Comparison of ENCODE assay signal across 25 cellular contexts in the genomic region with DNA sequence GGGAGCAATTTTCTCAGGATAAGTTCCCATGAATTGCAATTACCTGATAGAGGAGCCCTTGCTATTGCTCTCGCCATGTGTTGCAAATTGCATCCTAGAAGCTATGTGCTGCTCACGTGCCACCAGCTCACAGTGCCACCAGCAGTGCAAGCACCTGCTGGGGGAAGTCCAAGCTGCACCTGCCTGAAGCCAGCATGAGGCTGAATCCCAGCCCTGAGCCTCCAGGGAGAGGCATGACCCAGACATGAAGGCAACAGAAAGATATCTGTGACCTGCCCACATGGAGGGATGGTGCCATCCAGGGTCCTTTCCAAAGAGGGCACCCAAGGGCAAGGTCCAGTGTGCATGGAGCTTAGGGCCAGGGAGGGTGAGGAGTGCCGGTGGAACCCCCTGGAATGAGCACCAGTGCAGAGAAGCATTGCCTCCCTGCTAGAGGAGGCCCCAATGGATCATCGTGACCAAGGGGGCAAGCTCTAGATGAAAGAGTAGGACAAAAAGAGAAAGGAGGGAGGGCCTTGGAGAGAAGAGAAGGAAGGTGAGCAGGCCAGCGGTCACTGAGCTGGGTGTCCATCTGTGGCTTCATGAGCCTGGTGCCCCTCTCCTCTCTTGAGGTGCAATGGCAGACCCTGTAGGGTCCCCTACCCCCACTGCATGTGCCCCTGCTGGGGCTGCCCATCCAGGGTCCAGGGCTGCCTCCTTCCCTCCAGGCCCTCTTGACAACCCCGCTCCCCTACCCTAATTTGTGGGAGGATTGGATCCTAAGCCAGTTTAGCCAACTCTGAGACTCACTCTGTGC.
DNase-seq lines count a peak whose midpoint lies in the region; FAIRE-seq and TF ChIP-seq lines count a peak whose summit lies in the region.
"Had no signal": no experiment of that assay in that cellular context is flagged by ENCODE, and none has a peak within 500 bp of the region (broad histone marks: within the 10 kb centered on the region; RNA-seq: fewer than 3 reads in every experiment).

No MANE protein-coding gene starts in this region.

- no peak overlapping the region for H4K91ac ChIP-seq in H9 (ENCODE audit: insufficient read length, low read depth, low read length)

- no peaks in the 10 kb centered on the region for H3K36me3 ChIP-seq in bronchial epithelial cell (ENCODE audit: control insufficient read depth, insufficient read depth, low read length)
- H3K36me3 ChIP-seq: ascending aorta, MG63, transverse colon had no signal

- no peak overlapping the region for H4K5ac ChIP-seq in H9 (ENCODE audit: insufficient read length, low read depth, low read length)

- peaks cover 6% of the 10 kb centered on the region for H3K27me3 Mint-ChIP-seq in H9 (ENCODE audit: low read depth)
- H3K27me3 Mint-ChIP-seq: activated naive CD8-positive, alpha-beta T cell treated with anti-CD3 and anti-CD28 coated beads for 36 hours had no signal

- peaks cover 3% of the 10 kb centered on the region for H4K20me1 ChIP-seq in H9 (ENCODE audit: control insufficient read depth, insufficient read depth, insufficient read length)

- no peak overlapping the region for H3T11ph ChIP-seq in H9 (ENCODE audit: low read length)

- H3K23ac ChIP-seq in H9 (ENCODE audit: insufficient read length, low read depth, low read length) = no peak overlapping the region

- DNase-seq in H9 = peak; percentile 18
- peak; percentile 89 for DNase-seq in NCI-H69 (lab: John Stamatoyannopoulos, UW)
- DNase-seq in bronchial epithelial cell (ENCODE audit: low read depth) = no peak
- DNase-seq in GF-D8 (lab: John Stamatoyannopoulos, UW) = no peak
- no peak for DNase-seq in DMS 273 (lab: John Stamatoyannopoulos, UW; ENCODE audit: unreplicated experiment)
- DNase-seq in stimulated activated CD4-positive, alpha-beta T cell treated with anti-CD3 and anti-CD28 coated beads, Interleukin-12 subunit alpha, Interleukin-12 subunit beta, amount 100 ng/mL, for 4 hours = no peak
- DNase-seq: activated CD4-positive, alpha-beta T cell treated with anti-CD3 and anti-CD28 coated beads, Interleukin-2, amount 50 U/mL, for 4 hours; activated naive CD8-positive, alpha-beta T cell treated with anti-CD3 and anti-CD28 coated beads for 36 hours; CD8-positive, alpha-beta T cell; DMS79; glutamatergic neuron; KBM-7; kidney; MG63; NCI-H226; transverse colon had no signal

- peaks cover 12 to 15% of the 10 kb centered on the region in 2 experiments for H3K4me1 Mint-ChIP-seq in H9
- H3K4me1 Mint-ChIP-seq: central memory CD8-positive, alpha-beta T cell had no signal

- peak; percentile 58 for FAIRE-seq in bronchial epithelial cell (lab: Jason Lieb, UNC)
- FAIRE-seq: HTR-8/SVneo, kidney, RCC 7860 had no signal

- no peaks in the 10 kb centered on the region for H3K79me1 ChIP-seq in H9 (ENCODE audit: insufficient read depth, low read depth, low read length, poor library complexity, severe bottlenecking)

- H3K4ac ChIP-seq in H9 (ENCODE audit: low read depth, low read length) = no peak overlapping the region

- TF ChIP-seq CTCF in C4-2B (conservative IDR thresholded peaks at IDR 0.05) (no peak), H9 (conservative IDR thresholded peaks at IDR 0.05) (no peak), bronchial epithelial cell (IDR thresholded peaks at IDR 0.05; ENCODE audit: insufficient read depth, low read length, severe bottlenecking) (no peak)

- H3K27me3 ChIP-seq in H9 (ENCODE audit: insufficient read depth, low read length) = no peaks in the 10 kb centered on the region
- no peaks in the 10 kb centered on the region for H3K27me3 ChIP-seq in bronchial epithelial cell (ENCODE audit: control insufficient read depth, insufficient read depth, low read length)
- H3K27me3 ChIP-seq: ascending aorta, MG63 had no signal

- no peak overlapping the region for H3K56ac ChIP-seq in H9 (ENCODE audit: insufficient read length, low read depth, low read length)

- H3K4me2 ChIP-seq in H9 (ENCODE audit: insufficient read depth, insufficient read length, low read length) = no peak overlapping the region
- H3K4me2 ChIP-seq: GM23338 had no signal

- H3K9me3 ChIP-seq in H9 (ENCODE audit: control insufficient read depth, low read depth, low read length) = no peaks in the 10 kb centered on the region
- H3K9me3 ChIP-seq: ascending aorta, MG63, transverse colon had no signal

- no peak overlapping the region for H2AK5ac ChIP-seq in H9 (ENCODE audit: insufficient read length, low read length)

- H3K79me2 ChIP-seq in H9 (ENCODE audit: insufficient read depth, low read length) = no peaks in the 10 kb centered on the region

- H3K36me3 Mint-ChIP-seq in H9 (ENCODE audit: insufficient read depth in 1 of 3, low read depth in 3 of 3) = peaks cover 0 to 6% (median 0%) of the 10 kb centered on the region in 3 experiments; a peak in 1 of 7 replicates
- H3K36me3 Mint-ChIP-seq: activated naive CD8-positive, alpha-beta T cell treated with anti-CD3 and anti-CD28 coated beads for 36 hours; CD8-positive, alpha-beta T cell; WTC11 had no signal

- H3K4me1 ChIP-seq in H9 (ENCODE audit: insufficient read depth, low read length) = peaks cover 3% of the 10 kb centered on the region; the same call in 1 of the 2 replicates
- H3K4me1 ChIP-seq: ascending aorta had no signal

- no peak overlapping the region for H2BK120ac ChIP-seq in H9 (ENCODE audit: low read depth, low read length, poor library complexity, severe bottlenecking)

- peaks cover 6% of the 10 kb centered on the region in 2 experiments; a peak in 2 of 5 replicates for H3K9me3 Mint-ChIP-seq in H9
- H3K9me3 Mint-ChIP-seq: central memory CD8-positive, alpha-beta T cell had no signal

- H3K18ac ChIP-seq in H9 (ENCODE audit: insufficient read length, low read depth, low read length) = no peak overlapping the region

- no peak overlapping the region for H3K27ac Mint-ChIP-seq in H9
- H3K27ac Mint-ChIP-seq: activated naive CD8-positive, alpha-beta T cell treated with anti-CD3 and anti-CD28 coated beads for 36 hours; GM23338; WTC11 had no signal

- H2AFZ ChIP-seq in H9 (ENCODE audit: low read length) = no peak overlapping the region
- H2AFZ ChIP-seq: GM23338 had no signal

- no peak overlapping the region for H4K8ac ChIP-seq in H9 (replicated peaks; ENCODE audit: insufficient read length, low read depth, low read length)

- no peak overlapping the region for H2BK12ac ChIP-seq in H9 (ENCODE audit: insufficient read length, low read depth, low read length)

- no peak overlapping the region for H2BK15ac ChIP-seq in H9 (ENCODE audit: low read depth, low read length)

- H3K27ac ChIP-seq in C4-2B (peak overlapping the region; percentile 57), H9 (ENCODE audit: insufficient read length, low read depth, low read length) (no peak overlapping the region)
- H3K27ac ChIP-seq: ascending aorta, epithelial cell of prostate, transverse colon had no signal

- no peak overlapping the region for H3K14ac ChIP-seq in H9 (ENCODE audit: insufficient read depth, low read length)

- no CpG with 5 or more reads among the region's 6 CpGs for WGBS in H9 (ENCODE audit: extremely low coverage, insufficient read length, low lambda C conversion rate)

- H3K9ac ChIP-seq in H9 (ENCODE audit: extremely low read depth, insufficient read length, low read length) = no peak overlapping the region

- H3K4me3 ChIP-seq in bronchial epithelial cell (ENCODE audit: low read depth, low read length) = no peak overlapping the region
- H3K4me3 ChIP-seq: ascending aorta, GM23338, lung, MG63, transverse colon had no signal

- H2BK20ac ChIP-seq in H9 (ENCODE audit: low read depth, low read length, poor library complexity, severe bottlenecking) = no peak overlapping the region

- H3K23me2 ChIP-seq in H9 (ENCODE audit: insufficient read length, low read depth, low read length, poor library complexity, severe bottlenecking) = no peaks in the 10 kb centered on the region

- H2BK5ac ChIP-seq in H9 (ENCODE audit: insufficient read length, low read length) = no peak overlapping the region

- H3K4me3 Mint-ChIP-seq in H9 = no peak overlapping the region
- H3K4me3 Mint-ChIP-seq: activated naive CD8-positive, alpha-beta T cell treated with anti-CD3 and anti-CD28 coated beads for 36 hours; CD8-positive, alpha-beta T cell; central memory CD8-positive, alpha-beta T cell; GM23338; WTC11 had no signal

Comparison
In these comparisons a context has a peak if more than half of its experiments do, and no peak if none do; other contexts are left out.
1. DNase-seq: peak in H9 (single experiment) and NCI-H69 (single experiment); none in bronchial epithelial cell (single experiment), GF-D8 (single experiment), DMS 273 (single experiment) and stimulated activated CD4-positive, alpha-beta T cell treated with anti-CD3 and anti-CD28 coated beads, Interleukin-12 subunit alpha, Interleukin-12 subunit beta, amount 100 ng/mL, for 4 hours (single experiment).